In genomic region chr1:43152866-43153265, GRCh38 we compare ENCODE assay signal across 15 cellular contexts. TPM values are rescaled to one million over a fixed set of nuclear protein-coding genes. Genes with fewer than 3 reads are reported as not detected.
A peak's percentile ranks its signal among the peaks of the same experiment; 100 is the strongest.
DNase-seq lines count a peak whose midpoint lies in the region; ATAC-seq and TF ChIP-seq lines count a peak whose summit lies in the region.
"Had no signal": no experiment of that assay in that cellular context is flagged by ENCODE, and none has a peak within 500 bp of the region (broad histone marks: within the 10 kb centered on the region; RNA-seq: fewer than 3 reads in every experiment).

No MANE protein-coding gene starts in this region.

- H3K9me3 ChIP-seq in fibroblast of lung (ENCODE audit: control insufficient read depth, insufficient read depth, low read depth, low read length) (no peaks in the 10 kb centered on the region), T-helper 17 cell (ENCODE audit: control insufficient read depth, low read length, poor library complexity, severe bottlenecking) (no peaks in the 10 kb centered on the region)
- H3K9me3 ChIP-seq: stomach had no signal

- no peak overlapping the region for H3K4me3 Mint-ChIP-seq in T-helper 17 cell
- H3K4me3 Mint-ChIP-seq: activated naive CD8-positive, alpha-beta T cell treated with anti-CD3 and anti-CD28 coated beads, Interleukin-2, amount 10 ng/mL, durations not matched to agents 7 days and 5 days; naive B cell had no signal

- H3K4me1 ChIP-seq in fibroblast of lung (ENCODE audit: control insufficient read depth, extremely low read depth, insufficient read depth, low read length) = no peaks in the 10 kb centered on the region

- ATAC-seq in T-helper 17 cell (no peak), HG03460 (IDR thresholded peaks at IDR 0.05; ENCODE audit: unreplicated experiment) (no peak)
- ATAC-seq: left colon had no signal

- no peak overlapping the region for H3K9ac ChIP-seq in fibroblast of lung (ENCODE audit: insufficient read depth, low read length)

- H2AFZ ChIP-seq in fibroblast of lung (ENCODE audit: low read length) = no peak overlapping the region

- DNase-seq in DMS 273 (lab: John Stamatoyannopoulos, UW; ENCODE audit: unreplicated experiment) (peak; percentile 58), HPDE6-E6E7 (ENCODE audit: extremely low spot score) (peak; percentile 80), SKM-1 treated with dmso at 0.1 percent for 144 hours (lab: John Stamatoyannopoulos, UW; ENCODE audit: unreplicated experiment) (peak; percentile 62), fibroblast of lung (ENCODE audit: low read depth in 2 of 2) (peak; percentile 1 to 4), T-helper 17 cell (no peak), NCI-H2227 (lab: John Stamatoyannopoulos, UW; ENCODE audit: unreplicated experiment) (no peak)
- DNase-seq in stimulated activated CD4-positive, alpha-beta T cell treated with anti-CD3 and anti-CD28 coated beads, Interleukin-4, amount 100 ng/mL, for 1 hour = no peak
- DNase-seq: activated CD4-positive, alpha-beta T cell treated with anti-CD3 and anti-CD28 coated beads for 4 hours; activated naive CD8-positive, alpha-beta T cell treated with anti-CD3 and anti-CD28 coated beads, Interleukin-2, amount 10 ng/mL, durations not matched to agents 7 days and 5 days; caudate nucleus; left colon; naive B cell; stomach; T-helper 1 cell had no signal

- H3K4me1 Mint-ChIP-seq in T-helper 17 cell = peaks cover 6% of the 10 kb centered on the region

- peaks cover 14% of the 10 kb centered on the region for H3K27me3 ChIP-seq in fibroblast of lung (ENCODE audit: control insufficient read depth, insufficient read depth, low read length)

- no peak overlapping the region for H3K27ac ChIP-seq in fibroblast of lung (ENCODE audit: insufficient read depth, low read length)
- H3K27ac ChIP-seq: stomach had no signal

- H3K36me3 ChIP-seq in fibroblast of lung (ENCODE audit: control insufficient read depth, insufficient read depth, low read length) = no peaks in the 10 kb centered on the region
- H3K36me3 ChIP-seq: stomach had no signal

- no peak overlapping the region for H3K27ac Mint-ChIP-seq in T-helper 17 cell
- H3K27ac Mint-ChIP-seq: activated naive CD8-positive, alpha-beta T cell treated with anti-CD3 and anti-CD28 coated beads, Interleukin-2, amount 10 ng/mL, durations not matched to agents 7 days and 5 days; naive B cell had no signal

- TF ChIP-seq CTCF in fibroblast of lung (conservative IDR thresholded peaks at IDR 0.05 in 1 of 2, IDR thresholded peaks at IDR 0.05 in 1 of 2; ENCODE audit: low read depth in 1 of 2, low read length in 2 of 2) = no peak

- no peaks in the 10 kb centered on the region for H4K20me1 ChIP-seq in fibroblast of lung (ENCODE audit: control insufficient read depth, extremely low read depth, insufficient read depth, low read length)

- peaks cover 54% of the 10 kb centered on the region for H3K27me3 Mint-ChIP-seq in T-helper 17 cell

- H3K36me3 Mint-ChIP-seq in T-helper 17 cell (ENCODE audit: low read depth) = peaks cover 12% of the 10 kb centered on the region
- H3K36me3 Mint-ChIP-seq: activated naive CD8-positive, alpha-beta T cell treated with anti-CD3 and anti-CD28 coated beads, Interleukin-2, amount 10 ng/mL, durations not matched to agents 7 days and 5 days had no signal

- H3K4me3 ChIP-seq in fibroblast of lung (replicated peaks in 1 of 4; ENCODE audit: control extremely low read depth in 1 of 4, insufficient read depth in 1 of 4, low read depth in 3 of 4, low read length in 4 of 4) = no peak overlapping the region
- H3K4me3 ChIP-seq: stomach had no signal

- no peaks in the 10 kb centered on the region for H3K79me2 ChIP-seq in fibroblast of lung (ENCODE audit: control insufficient read depth, insufficient read depth, low read length)

- no peak overlapping the region for H3K4me2 ChIP-seq in fibroblast of lung (ENCODE audit: extremely low read depth, insufficient read depth, low read length)

RNA-seq across cellular contexts. Expression of gene EBNA1BP2, which starts 19.2 kb away (rescaled TPM):
- 39.1 and 44.4 TPM in 2 replicates for total RNA-seq in fibroblast of lung
- polyA plus RNA-seq in fibroblast of lung = 52.4 and 81.5 TPM in 2 replicates
- 69.1 and 104 TPM in 2 replicates for polyA plus RNA-seq in fibroblast of lung (2012)
- polyA minus RNA-seq in fibroblast of lung (ENCODE audit: low replicate concordance) = 22.7 and 35.2 TPM in 2 replicates
- total RNA-seq in T-helper 17 cell = 10 to 100 TPM; 20.8 to 24.9 TPM

RNA-seq across cellular contexts. Expression of gene CFAP57, which starts 19.3 kb away (rescaled TPM):
- total RNA-seq in fibroblast of lung (under 0.01 and 0.17 TPM in 2 replicates), T-helper 17 cell (not detected)
- 0.09 and 0.22 TPM in 2 replicates for polyA plus RNA-seq in fibroblast of lung
- 0.09 and 0.15 TPM in 2 replicates for polyA plus RNA-seq in fibroblast of lung (2012)
- not detected in 2 replicates for polyA minus RNA-seq in fibroblast of lung (ENCODE audit: low replicate concordance)
- total RNA-seq: activated naive CD8-positive, alpha-beta T cell treated with anti-CD3 and anti-CD28 coated beads, Interleukin-2, amount 10 ng/mL, durations not matched to agents 7 days and 5 days; left colon had no signal

Comparison
In these comparisons a context has a peak if more than half of its experiments do, and no peak if none do; other contexts are left out.
1. DNase-seq: peak in DMS 273 (single experiment), HPDE6-E6E7 (single experiment), SKM-1 treated with dmso at 0.1 percent for 144 hours (single experiment) and fibroblast of lung (2 of 2); none in T-helper 17 cell (0 of 3), stimulated activated CD4-positive, alpha-beta T cell treated with anti-CD3 and anti-CD28 coated beads, Interleukin-4, amount 100 ng/mL, for 1 hour (single experiment) and NCI-H2227 (single experiment).